In genomic region chrX:40579880-40580536, GRCh38 we compare ENCODE assay signal across 8 cellular contexts. TPM values are rescaled to one million over a fixed set of nuclear protein-coding genes. Genes with fewer than 3 reads are reported as not detected.
A peak's percentile ranks its signal among the peaks of the same experiment; 100 is the strongest.
DNase-seq lines count a peak whose midpoint lies in the region; ATAC-seq, FAIRE-seq and TF ChIP-seq lines count a peak whose summit lies in the region.

No MANE protein-coding gene starts in this region.

- peaks cover 0 to 4% of the 10 kb centered on the region in 2 donors for H3K4me1 ChIP-seq in gastrocnemius medialis

- TF ChIP-seq CTCF in glutamatergic neuron (IDR thresholded peaks at IDR 0.05; ENCODE audit: partially characterized antibody, unreplicated experiment) = no peak
- no peak for TF ChIP-seq CTCF in gastrocnemius medialis (IDR thresholded peaks at IDR 0.05 in 4 of 5, conservative IDR thresholded peaks at IDR 0.05 in 1 of 5)

- H3K27me3 Mint-ChIP-seq in T-helper 17 cell = no peaks in the 10 kb centered on the region
- H3K27me3 Mint-ChIP-seq in glutamatergic neuron (ENCODE audit: unreplicated experiment) = no peaks in the 10 kb centered on the region

- H3K27me3 ChIP-seq in gastrocnemius medialis = peaks cover 0 to 5% (median 0%) of the 10 kb centered on the region in 3 donors

- no peaks in the 10 kb centered on the region for H3K36me3 Mint-ChIP-seq in T-helper 17 cell (ENCODE audit: low read depth)
- no peaks in the 10 kb centered on the region for H3K36me3 Mint-ChIP-seq in glutamatergic neuron (ENCODE audit: unreplicated experiment)

- FAIRE-seq in GM18507 (lab: Jason Lieb, UNC) = peak; percentile 42

- H3K27ac ChIP-seq in gastrocnemius medialis = peak overlapping the region; percentile 84 to 93 (median 92)

- H3K9me3 Mint-ChIP-seq in glutamatergic neuron (ENCODE audit: unreplicated experiment) = no peaks in the 10 kb centered on the region

- in situ Hi-C loops in gastrocnemius medialis (cut with MboI; ENCODE audit: low sequenced_read_pairs in 4 of 4) = no loop called here

- peak overlapping the region; percentile 60 to 73 (median 66) for H3K4me3 ChIP-seq in gastrocnemius medialis

- no peaks in the 10 kb centered on the region for H3K9me3 ChIP-seq in T-helper 17 cell (ENCODE audit: control insufficient read depth, low read length, poor library complexity, severe bottlenecking)
- H3K9me3 ChIP-seq in gastrocnemius medialis = no peaks in the 10 kb centered on the region

- intact Hi-C loops in gastrocnemius medialis (cut with DNase I; ENCODE audit: low total_unique reads) = loop anchor here (5.0 kb wide), 1 partner anchor 67 kb away; the partner anchor contains the start of gene CXorf38

- peak overlapping the region; percentile 94 for H3K4me3 Mint-ChIP-seq in T-helper 17 cell
- peak overlapping the region; percentile 86 for H3K4me3 Mint-ChIP-seq in glutamatergic neuron (ENCODE audit: unreplicated experiment)

- no peak for DNase-seq in GM18507 (ENCODE audit: extremely low spot score, insufficient read length, low read depth)
- no peak for DNase-seq in T-helper 17 cell
- DNase-seq in glutamatergic neuron = no peak
- no peak for DNase-seq in gastrocnemius medialis
- DNase-seq in NCI-H187 treated with DMSO at 0.1 percent for 48 hours (lab: John Stamatoyannopoulos, UW) = no peak
- no peak for DNase-seq in activated CD8-positive, alpha-beta memory T cell treated with anti-CD3 and anti-CD28 coated beads, Interleukin-2, amount 50 U/mL, for 48 hours
- DNase-seq in SW480 (ENCODE audit: low spot score) = no peak

- peak overlapping the region; percentile 70 for H3K27ac Mint-ChIP-seq in T-helper 17 cell
- peak overlapping the region; percentile 75 for H3K27ac Mint-ChIP-seq in glutamatergic neuron (ENCODE audit: unreplicated experiment)

- TF ChIP-seq POLR2A in gastrocnemius medialis (IDR thresholded peaks at IDR 0.05) = no peak

- ATAC-seq in HG02763 (IDR thresholded peaks at IDR 0.05; ENCODE audit: unreplicated experiment) = peak; percentile 41
- ATAC-seq in T-helper 17 cell = peak; percentile 59
- no peak for ATAC-seq in gastrocnemius medialis

- H3K4me1 Mint-ChIP-seq in T-helper 17 cell (peaks cover 16% of the 10 kb centered on the region), glutamatergic neuron (ENCODE audit: low read depth, unreplicated experiment) (peaks cover 5% of the 10 kb centered on the region)

- no peaks in the 10 kb centered on the region for H3K36me3 ChIP-seq in gastrocnemius medialis

RNA-seq across cellular contexts. Expression of gene ATP6AP2, which starts 0.8 kb away (rescaled TPM):
- total RNA-seq in T-helper 17 cell = 10 to 100 TPM; 81.2 to 82.6 TPM
- total RNA-seq in glutamatergic neuron (ENCODE audit: unreplicated experiment) = 59.0 TPM
- total RNA-seq in gastrocnemius medialis = 10 to 100 TPM; 23.2 to 40.1 (median 31.5) TPM

RNA-seq across cellular contexts. Expression of gene MPC1L, which starts 43.2 kb away (rescaled TPM):
- total RNA-seq in T-helper 17 cell (not detected), glutamatergic neuron (ENCODE audit: unreplicated experiment) (not detected), gastrocnemius medialis (not detected)

Comparison
In these comparisons a context has a peak if more than half of its experiments do, and no peak if none do; other contexts are left out.
1. ATAC-seq: peak in HG02763 (single experiment) and T-helper 17 cell (single experiment); none in gastrocnemius medialis (0 of 2).